In genomic region chr5:2751592-2752021, GRCh38 we compare ENCODE assay signal across 9 cellular contexts. TPM values are rescaled to one million over a fixed set of nuclear protein-coding genes. Genes with fewer than 3 reads are reported as not detected.
DNase-seq lines count a peak whose midpoint lies in the region; ATAC-seq and TF ChIP-seq lines count a peak whose summit lies in the region.
"Had no signal": no experiment of that assay in that cellular context is flagged by ENCODE, and none has a peak within 500 bp of the region (broad histone marks: within the 10 kb centered on the region; RNA-seq: fewer than 3 reads in every experiment).

Gene IRX2, minus strand, starts transcription at chr5:2751677. Its CDS starts 264 bp downstream, at chr5:2751413.

- ATAC-seq in HG03135 (IDR thresholded peaks at IDR 0.05; ENCODE audit: unreplicated experiment), result no peak

- H3K4me3 Mint-ChIP-seq in nephron, result peak within 1 kb of the TSS; percentile 83 to 86 (median 85)

- POLR2A ChIA-PET in OCI-LY7 (lab: Charles Lee), result no interaction called here

- no peaks in the 10 kb centered on the region for H3K4me1 ChIP-seq in OCI-LY7 (ENCODE audit: insufficient read depth, low read length, poor library complexity, severe bottlenecking)

- H4K20me1 ChIP-seq in OCI-LY7 (ENCODE audit: insufficient read depth, low read length), result no peaks in the 10 kb centered on the region

- no peaks in the 10 kb centered on the region for H3K36me3 ChIP-seq in OCI-LY7 (ENCODE audit: insufficient read depth, low read length)

- peaks cover 23% of the 10 kb centered on the region for H3K4me1 Mint-ChIP-seq in nephron

- H3K9me3 ChIP-seq in OCI-LY7 (ENCODE audit: low read length), result no peaks in the 10 kb centered on the region

- no peaks in the 10 kb centered on the region for H3K79me2 ChIP-seq in OCI-LY7 (ENCODE audit: insufficient read depth, low read depth, low read length)

- H3K4me2 ChIP-seq in OCI-LY7 (ENCODE audit: low read length), result no peak within 1 kb of the TSS

- no TSS peak for BruUV-seq in OCI-LY7 (replicated peaks; lab: Mats Ljungman, UMichigan)

- H3K27ac ChIP-seq in OCI-LY7 (ENCODE audit: low read depth, low read length, poor library complexity, severe bottlenecking), result no peak within 1 kb of the TSS

- intact Hi-C loops in OCI-LY7 (cut with micrococcal nuclease; ENCODE audit: unreplicated experiment), result no loop called here

- no peaks in the 10 kb centered on the region for H3K9me2 ChIP-seq in OCI-LY7 (ENCODE audit: insufficient read depth, low read length)

- H3K27me3 Mint-ChIP-seq in nephron (ENCODE audit: low read depth), result peaks cover 78% of the 10 kb centered on the region

- TF ChIP-seq CTCF in nephron (IDR thresholded peaks at IDR 0.05; ENCODE audit: unreplicated experiment in 3 of 3) (no peak), OCI-LY7 (conservative IDR thresholded peaks at IDR 0.05; ENCODE audit: low read length) (no peak)

- DNase-seq in GM03348 (ENCODE audit: low spot score) (peak; percentile 98), NCI-H526 (lab: John Stamatoyannopoulos, UW) (peak; percentile 84 to 96), erythroblast (lab: John Stamatoyannopoulos, UW) (peak; percentile 32 to 45), OCI-LY7 (ENCODE audit: low spot score) (no peak)
- DNase-seq in stimulated activated CD8-positive, alpha-beta memory T cell treated with anti-CD3 and anti-CD28 coated beads, Interleukin-4, amount 100 ng/mL, for 48 hours, result no peak
- no peak for DNase-seq in activated naive CD4-positive, alpha-beta T cell treated with Interleukin-2 at 50 U/mL for 16 hours

- H2AFZ ChIP-seq in OCI-LY7 (ENCODE audit: low read length), result no peak within 1 kb of the TSS

- peaks cover 23% of the 10 kb centered on the region for H3K36me3 Mint-ChIP-seq in nephron (ENCODE audit: low read depth)

- no peak within 1 kb of the TSS for H3K4me3 ChIP-seq in OCI-LY7 (ENCODE audit: low read depth, low read length, poor library complexity, severe bottlenecking)

- TF ChIP-seq POLR2A in erythroblast (IDR thresholded peaks at IDR 0.05; ENCODE audit: low read length), result no peak

- CTCF ChIA-PET in OCI-LY7 (lab: Charles Lee; ENCODE audit: unreplicated experiment), result no interaction called here

- peak within 1 kb of the TSS in 2 of 3 experiments; percentile 53 to 81 for H3K27ac Mint-ChIP-seq in nephron

- H3K9me3 Mint-ChIP-seq in nephron, result no peaks in the 10 kb centered on the region

RNA-seq across cellular contexts. Expression of gene IRX2, which starts in this region (rescaled TPM):
- not detected in 2 replicates for total RNA-seq in OCI-LY7 (2014; rRNA removed; shearing (Covaris generic))
- total RNA-seq in OCI-LY7 (2022), result not detected in 2 replicates
- total RNA-seq: liver had no signal

Comparison
In these comparisons a context has a peak if more than half of its experiments do, and no peak if none do; other contexts are left out.
1. DNase-seq: peak in GM03348 (single experiment), NCI-H526 (2 of 2) and erythroblast (2 of 2); none in stimulated activated CD8-positive, alpha-beta memory T cell treated with anti-CD3 and anti-CD28 coated beads, Interleukin-4, amount 100 ng/mL, for 48 hours (single experiment), OCI-LY7 (single experiment) and activated naive CD4-positive, alpha-beta T cell treated with Interleukin-2 at 50 U/mL for 16 hours (single experiment).